ENCODE assay signal across 8 cellular contexts in genomic region chr2:111702119-111702808, GRCh38.
A peak's percentile ranks its signal among the peaks of the same experiment; 100 is the strongest.
DNase-seq lines count a peak whose midpoint lies in the region; ATAC-seq, FAIRE-seq and TF ChIP-seq lines count a peak whose summit lies in the region.

No MANE protein-coding gene starts in this region.

- no peaks in the 10 kb centered on the region for H3K27me3 ChIP-seq in esophagus squamous epithelium

- peak overlapping the region in 1 of 4 donors; percentile 31 for H3K4me3 ChIP-seq in esophagus squamous epithelium

- ATAC-seq in activated CD8-positive, alpha-beta memory T cell treated with anti-CD3 and anti-CD28 coated beads, Interleukin-2, amount 10 ng/mL, durations not matched to agents 7 days and 5 days = no peak
- ATAC-seq in natural killer cell treated with Interleukin-12 subunit alpha and Interleukin-12 subunit beta and Interleukin-15 and Interleukin-18, amount 100 ng/mL, for 72 hours = no peak
- ATAC-seq in GM18873 (IDR thresholded peaks at IDR 0.05; ENCODE audit: low FRiP score, unreplicated experiment) = no peak
- ATAC-seq in HG02763 (IDR thresholded peaks at IDR 0.05; ENCODE audit: unreplicated experiment) = no peak

- no peak for TF ChIP-seq POLR2A in esophagus squamous epithelium (IDR thresholded peaks at IDR 0.05)

- H3K4me1 Mint-ChIP-seq in activated CD8-positive, alpha-beta memory T cell treated with anti-CD3 and anti-CD28 coated beads, Interleukin-2, amount 10 ng/mL, durations not matched to agents 7 days and 5 days = peaks cover 72% of the 10 kb centered on the region
- H3K4me1 Mint-ChIP-seq in natural killer cell treated with Interleukin-12 subunit alpha and Interleukin-12 subunit beta and Interleukin-15 and Interleukin-18, amount 100 ng/mL, for 72 hours (ENCODE audit: low read depth in 2 of 2) = peaks cover 29 to 40% of the 10 kb centered on the region in 2 donors

- 24% methylated on average over 4 to 9 of the region's 14 CpGs for WGBS in esophagus squamous epithelium, 2 donors

- peak overlapping the region in 3 of 4 donors; percentile 38 to 87 (median 86) for H3K27ac ChIP-seq in esophagus squamous epithelium

- H3K36me3 ChIP-seq in esophagus squamous epithelium = no peaks in the 10 kb centered on the region

- H3K4me3 Mint-ChIP-seq in activated CD8-positive, alpha-beta memory T cell treated with anti-CD3 and anti-CD28 coated beads, Interleukin-2, amount 10 ng/mL, durations not matched to agents 7 days and 5 days = no peak overlapping the region
- H3K4me3 Mint-ChIP-seq in natural killer cell treated with Interleukin-12 subunit alpha and Interleukin-12 subunit beta and Interleukin-15 and Interleukin-18, amount 100 ng/mL, for 72 hours = no peak overlapping the region

- FAIRE-seq in GM18507 (lab: Jason Lieb, UNC) = peak; percentile 83

- H3K36me3 Mint-ChIP-seq in activated CD8-positive, alpha-beta memory T cell treated with anti-CD3 and anti-CD28 coated beads, Interleukin-2, amount 10 ng/mL, durations not matched to agents 7 days and 5 days = no peaks in the 10 kb centered on the region
- no peaks in the 10 kb centered on the region for H3K36me3 Mint-ChIP-seq in natural killer cell treated with Interleukin-12 subunit alpha and Interleukin-12 subunit beta and Interleukin-15 and Interleukin-18, amount 100 ng/mL, for 72 hours

- DNase-seq in AG09319 (ENCODE audit: extremely low read depth, low read depth) (no peak), GM18507 (ENCODE audit: extremely low spot score, insufficient read length, low read depth) (peak; percentile 36), NCI-H82 (lab: John Stamatoyannopoulos, UW) (peak; percentile 67), esophagus squamous epithelium (lab: John Stamatoyannopoulos, UW) (no peak)
- peak; percentile 76 for DNase-seq in activated CD8-positive, alpha-beta memory T cell treated with anti-CD3 and anti-CD28 coated beads, Interleukin-2, amount 10 ng/mL, durations not matched to agents 7 days and 5 days
- DNase-seq in natural killer cell treated with Interleukin-12 subunit alpha and Interleukin-12 subunit beta and Interleukin-15 and Interleukin-18, amount 100 ng/mL, for 72 hours (ENCODE audit: low spot score) = no peak

- CTCF ChIA-PET in activated CD8-positive, alpha-beta memory T cell treated with anti-CD3 and anti-CD28 coated beads, Interleukin-2, amount 10 ng/mL, durations not matched to agents 7 days and 5 days (lab: Charles Lee) = interaction anchor here (0.8 to 1.9 kb wide), 5 partner anchors 10 to 890 kb away, joined by 3 to 4 read pairs (median 4); no protein-coding TSS in a partner anchor

- no peak overlapping the region for H3K27ac Mint-ChIP-seq in activated CD8-positive, alpha-beta memory T cell treated with anti-CD3 and anti-CD28 coated beads, Interleukin-2, amount 10 ng/mL, durations not matched to agents 7 days and 5 days
- H3K27ac Mint-ChIP-seq in natural killer cell treated with Interleukin-12 subunit alpha and Interleukin-12 subunit beta and Interleukin-15 and Interleukin-18, amount 100 ng/mL, for 72 hours = peak overlapping the region; percentile 39 to 57

- no peaks in the 10 kb centered on the region for H3K9me3 Mint-ChIP-seq in activated CD8-positive, alpha-beta memory T cell treated with anti-CD3 and anti-CD28 coated beads, Interleukin-2, amount 10 ng/mL, durations not matched to agents 7 days and 5 days (ENCODE audit: low read depth)
- no peaks in the 10 kb centered on the region for H3K9me3 Mint-ChIP-seq in natural killer cell treated with Interleukin-12 subunit alpha and Interleukin-12 subunit beta and Interleukin-15 and Interleukin-18, amount 100 ng/mL, for 72 hours

- TF ChIP-seq CTCF in AG09319 (IDR thresholded peaks at IDR 0.05; ENCODE audit: low read depth, low read length) = peak; percentile 62
- peak; percentile 47 to 86 (median 68) for TF ChIP-seq CTCF in esophagus squamous epithelium (IDR thresholded peaks at IDR 0.05)

- H3K9me3 ChIP-seq in esophagus squamous epithelium = no peaks in the 10 kb centered on the region

- peaks cover 4% of the 10 kb centered on the region for H3K27me3 Mint-ChIP-seq in activated CD8-positive, alpha-beta memory T cell treated with anti-CD3 and anti-CD28 coated beads, Interleukin-2, amount 10 ng/mL, durations not matched to agents 7 days and 5 days
- peaks cover 0 to 7% of the 10 kb centered on the region in 2 donors for H3K27me3 Mint-ChIP-seq in natural killer cell treated with Interleukin-12 subunit alpha and Interleukin-12 subunit beta and Interleukin-15 and Interleukin-18, amount 100 ng/mL, for 72 hours

- peaks cover 44 to 93% (median 56%) of the 10 kb centered on the region in 3 donors for H3K4me1 ChIP-seq in esophagus squamous epithelium

- intact Hi-C loops in esophagus squamous epithelium (cut with DNase I) = loop anchor here (10.0 kb wide), 1 partner anchor 587 kb away; no protein-coding TSS in a partner anchor

Comparison
In these comparisons a context has a peak if more than half of its experiments do, and no peak if none do; other contexts are left out.
1. DNase-seq: peak in GM18507 (single experiment), NCI-H82 (single experiment) and activated CD8-positive, alpha-beta memory T cell treated with anti-CD3 and anti-CD28 coated beads, Interleukin-2, amount 10 ng/mL, durations not matched to agents 7 days and 5 days (single experiment); none in AG09319 (single experiment), esophagus squamous epithelium (single experiment) and natural killer cell treated with Interleukin-12 subunit alpha and Interleukin-12 subunit beta and Interleukin-15 and Interleukin-18, amount 100 ng/mL, for 72 hours (single experiment).